ENCODE assay signal across 14 cellular contexts in the genomic region with DNA sequence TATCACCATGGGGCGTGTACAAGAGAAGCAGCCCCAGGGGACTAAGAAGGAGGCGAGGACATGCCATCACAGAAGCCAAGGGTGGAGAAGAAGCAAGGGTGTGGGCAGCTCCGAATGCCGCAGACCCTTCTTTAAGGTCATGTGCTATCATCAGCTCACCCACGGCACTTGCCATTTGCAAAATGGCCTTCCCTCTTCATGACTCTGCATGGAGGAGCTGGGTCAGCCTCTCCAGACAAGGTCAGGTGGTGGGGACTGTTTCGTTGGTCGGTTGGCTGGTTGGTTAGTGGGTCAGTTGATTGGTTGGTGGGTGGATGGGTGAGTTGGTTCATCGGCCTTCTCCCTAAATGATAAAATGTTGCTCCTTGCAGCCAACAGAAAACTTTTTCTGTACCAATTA.
DNase-seq lines count a peak whose midpoint lies in the region; ATAC-seq and TF ChIP-seq lines count a peak whose summit lies in the region.
"Had no signal": no experiment of that assay in that cellular context is flagged by ENCODE, and none has a peak within 500 bp of the region (broad histone marks: within the 10 kb centered on the region; RNA-seq: fewer than 3 reads in every experiment).

No MANE protein-coding gene starts in this region.

- intact Hi-C loops in left cardiac atrium (cut with DNase I) = no loop called here
- intact Hi-C loops in left ventricle myocardium inferior (cut with micrococcal nuclease) = no loop called here
- intact Hi-C loops in sciatic nerve (cut with DNase I) = no loop called here
- intact Hi-C loops in upper lobe of right lung (cut with DNase I) = no loop called here

- peaks cover 7% of the 10 kb centered on the region for H3K36me3 Mint-ChIP-seq in glutamatergic neuron (ENCODE audit: unreplicated experiment)
- H3K36me3 Mint-ChIP-seq: IgD-negative memory B cell had no signal

- peak; percentile 10 for DNase-seq in left cardiac atrium
- no peak for DNase-seq in left ventricle myocardium inferior
- DNase-seq in RWPE2 (ENCODE audit: low spot score) = peak; percentile 34
- peak; percentile 32 for DNase-seq in sciatic nerve (ENCODE audit: low spot score)
- peak; percentile 45 for DNase-seq in upper lobe of right lung
- no peak for DNase-seq in glutamatergic neuron
- no peak for DNase-seq in NCI-H2029 (lab: John Stamatoyannopoulos, UW)
- DNase-seq in SW 1271 (lab: John Stamatoyannopoulos, UW) = no peak
- DNase-seq: BE2C; C1 segment of cervical spinal cord; Caco-2; CD4-positive, alpha-beta T cell; H9 had no signal

- H3K27ac Mint-ChIP-seq in glutamatergic neuron (ENCODE audit: unreplicated experiment) = no peak overlapping the region
- H3K27ac Mint-ChIP-seq: CD4-positive, alpha-beta T cell; H9; IgD-negative memory B cell had no signal

- no peaks in the 10 kb centered on the region for H3K36me3 ChIP-seq in left ventricle myocardium inferior
- no peaks in the 10 kb centered on the region for H3K36me3 ChIP-seq in RWPE2 (ENCODE audit: low read depth)
- no peaks in the 10 kb centered on the region for H3K36me3 ChIP-seq in upper lobe of right lung
- H3K36me3 ChIP-seq: BE2C had no signal

- no peak for ATAC-seq in left cardiac atrium
- no peak for ATAC-seq in RWPE2 (ENCODE audit: low read depth)
- ATAC-seq in sciatic nerve = no peak
- no peak for ATAC-seq in upper lobe of right lung

- no peak overlapping the region for H3K27ac ChIP-seq in left ventricle myocardium inferior (replicated peaks)
- no peak overlapping the region for H3K27ac ChIP-seq in RWPE2 (ENCODE audit: poor library complexity, severe bottlenecking)
- no peak overlapping the region for H3K27ac ChIP-seq in upper lobe of right lung

- no peaks in the 10 kb centered on the region for H3K4me1 Mint-ChIP-seq in glutamatergic neuron (ENCODE audit: low read depth, unreplicated experiment)
- H3K4me1 Mint-ChIP-seq: H9, IgD-negative memory B cell had no signal

- H3K27me3 ChIP-seq in left ventricle myocardium inferior (ENCODE audit: low read depth) (peaks cover 94% of the 10 kb centered on the region), RWPE2 (ENCODE audit: insufficient read depth, poor library complexity, severe bottlenecking) (no peaks in the 10 kb centered on the region), upper lobe of right lung (peaks cover 4% of the 10 kb centered on the region)
- H3K27me3 ChIP-seq: BE2C had no signal

- H3K4me1 ChIP-seq in left ventricle myocardium inferior (no peaks in the 10 kb centered on the region), RWPE2 (ENCODE audit: insufficient read depth, poor library complexity, severe bottlenecking) (no peaks in the 10 kb centered on the region), upper lobe of right lung (no peaks in the 10 kb centered on the region)
- H3K4me1 ChIP-seq: BE2C, Caco-2 had no signal

- peaks cover 4% of the 10 kb centered on the region for H3K27me3 Mint-ChIP-seq in glutamatergic neuron (ENCODE audit: unreplicated experiment)
- H3K27me3 Mint-ChIP-seq: IgD-negative memory B cell had no signal

- H3K9me3 Mint-ChIP-seq in glutamatergic neuron (ENCODE audit: unreplicated experiment) = peaks cover 30% of the 10 kb centered on the region
- H3K9me3 Mint-ChIP-seq: CD4-positive, alpha-beta T cell; IgD-negative memory B cell had no signal

- TF ChIP-seq CTCF in left ventricle myocardium inferior (IDR thresholded peaks at IDR 0.05; ENCODE audit: borderline replicate concordance) (no peak), RWPE2 (IDR thresholded peaks at IDR 0.05; ENCODE audit: poor library complexity, severe bottlenecking) (no peak), upper lobe of right lung (IDR thresholded peaks at IDR 0.05) (no peak), glutamatergic neuron (IDR thresholded peaks at IDR 0.05; ENCODE audit: partially characterized antibody, unreplicated experiment) (no peak)

- no peaks in the 10 kb centered on the region for H3K9me3 ChIP-seq in left ventricle myocardium inferior (replicated peaks)
- no peaks in the 10 kb centered on the region for H3K9me3 ChIP-seq in RWPE2 (ENCODE audit: severe bottlenecking)
- H3K9me3 ChIP-seq in upper lobe of right lung = no peaks in the 10 kb centered on the region
- H3K9me3 ChIP-seq: BE2C, Caco-2 had no signal

- no peak overlapping the region for H3K4me3 ChIP-seq in left ventricle myocardium inferior
- no peak overlapping the region for H3K4me3 ChIP-seq in RWPE2 (ENCODE audit: severe bottlenecking)
- no peak overlapping the region for H3K4me3 ChIP-seq in upper lobe of right lung

- no peak overlapping the region for H3K4me3 Mint-ChIP-seq in glutamatergic neuron (ENCODE audit: unreplicated experiment)
- H3K4me3 Mint-ChIP-seq: CD4-positive, alpha-beta T cell; H9; IgD-negative memory B cell had no signal

Comparison
In these comparisons a context has a peak if more than half of its experiments do, and no peak if none do; other contexts are left out.
1. DNase-seq: peak in left cardiac atrium (single experiment), RWPE2 (single experiment), sciatic nerve (single experiment) and upper lobe of right lung (single experiment); none in left ventricle myocardium inferior (single experiment), glutamatergic neuron (single experiment), NCI-H2029 (single experiment) and SW 1271 (0 of 2).